In the genomic region with DNA sequence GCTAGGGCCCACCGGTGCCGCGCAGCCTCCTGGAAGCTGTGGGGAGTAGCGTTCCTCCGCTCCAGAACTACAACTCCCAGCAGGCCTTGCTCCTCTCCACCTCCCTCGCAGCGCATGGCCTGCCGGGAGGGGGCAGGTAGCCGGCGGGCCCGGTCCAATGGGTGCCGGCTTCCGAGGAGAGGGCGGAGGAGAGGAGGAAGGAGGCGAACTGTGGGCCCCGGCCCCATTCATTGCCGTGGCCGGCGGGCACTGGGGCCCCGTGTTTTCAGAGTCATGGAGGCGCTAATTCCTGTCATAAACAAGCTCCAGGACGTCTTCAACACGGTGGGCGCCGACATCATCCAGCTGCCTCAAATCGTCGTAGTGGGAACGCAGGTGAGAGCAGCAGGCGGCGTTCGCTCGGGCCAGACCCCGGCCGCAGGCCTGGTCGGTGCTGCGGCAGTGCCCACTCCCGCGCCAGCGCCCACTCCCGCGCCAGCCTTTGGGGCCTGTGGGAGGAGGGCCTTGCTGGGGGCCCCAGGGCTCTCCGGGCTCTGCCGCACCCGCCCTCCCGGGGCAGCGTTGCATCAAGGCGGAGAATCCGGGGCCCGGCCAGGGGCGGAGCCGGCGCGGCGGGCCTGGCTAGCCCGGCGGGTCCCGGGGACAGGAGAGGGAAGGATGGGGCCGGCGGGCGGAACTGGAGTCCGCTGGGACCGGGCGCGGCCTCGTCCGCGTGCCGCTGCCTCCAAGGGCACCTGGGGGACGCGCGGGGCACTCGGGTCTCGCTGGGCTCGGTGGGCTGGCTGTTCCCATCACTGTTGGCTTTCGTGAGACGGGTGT, we compare ENCODE assay signal across 1 cellular context.
TF ChIP-seq lines count a peak whose summit lies in the region.

TSS of gene DNM1L (plus strand) at position 211 of the 819 bp plus-strand sequence. CDS start at position 274, 63 bp downstream.

TF ChIP-seq in HEK293, 187 proteins besides CTCF, POLR2A, EP300 and RAD21 (continued from another document):
- TF ChIP-seq ZNF24 (tag by site-specific recombination; IDR thresholded peaks at IDR 0.05) = peak; percentile 92; the same call in 1 of the 2 replicates
- no peak for TF ChIP-seq ZNF514 (tag by site-specific recombination; IDR thresholded peaks at IDR 0.05)
- peak; percentile 87; the same call in 1 of the 2 replicates for TF ChIP-seq ZFP37 (tag by site-specific recombination; IDR thresholded peaks at IDR 0.05)
- peak; percentile 81; the same call in 1 of the 2 replicates for TF ChIP-seq ZNF501 (tag by site-specific recombination; IDR thresholded peaks at IDR 0.05)
- no peak for TF ChIP-seq ZNF112 (tag by site-specific recombination; IDR thresholded peaks at IDR 0.05)
- TF ChIP-seq ZNF510 (tag by site-specific recombination; IDR thresholded peaks at IDR 0.05; ENCODE audit: insufficient replicate concordance) = peak; percentile 20
- 0 out of 2 replicates have a peak, but pooled peaks have one; percentile 31 for TF ChIP-seq ZBTB1 (tag by site-specific recombination; IDR thresholded peaks at IDR 0.05)
- no peak for TF ChIP-seq ZNF292 (tag by site-specific recombination; IDR thresholded peaks at IDR 0.05; ENCODE audit: borderline replicate concordance, low read depth)
- TF ChIP-seq ZNF704 (tag by site-specific recombination; IDR thresholded peaks at IDR 0.05) = no peak
- 0 out of 2 replicates have a peak, but pooled peaks have one; percentile 37 for TF ChIP-seq ZNF449 (tag by site-specific recombination; IDR thresholded peaks at IDR 0.05)
- TF ChIP-seq KLF8 (tag by site-specific recombination; IDR thresholded peaks at IDR 0.05) = peak; percentile 93
- 0 out of 2 replicates have a peak, but pooled peaks have one; percentile 22 for TF ChIP-seq BCL11A (tag by site-specific recombination; IDR thresholded peaks at IDR 0.05; ENCODE audit: low read depth)
- TF ChIP-seq ZNF776 (tag by site-specific recombination; IDR thresholded peaks at IDR 0.05; ENCODE audit: borderline replicate concordance) = no peak
- TF ChIP-seq SP2 (tag by site-specific recombination; IDR thresholded peaks at IDR 0.05) = peak; percentile 83
- no peak for TF ChIP-seq TRIM28 (IDR thresholded peaks at IDR 0.05; ENCODE audit: borderline replicate concordance, low read length)
- TF ChIP-seq SP3 (tag by site-specific recombination; IDR thresholded peaks at IDR 0.05) = peak; percentile 98
- TF ChIP-seq, protein P1, sequence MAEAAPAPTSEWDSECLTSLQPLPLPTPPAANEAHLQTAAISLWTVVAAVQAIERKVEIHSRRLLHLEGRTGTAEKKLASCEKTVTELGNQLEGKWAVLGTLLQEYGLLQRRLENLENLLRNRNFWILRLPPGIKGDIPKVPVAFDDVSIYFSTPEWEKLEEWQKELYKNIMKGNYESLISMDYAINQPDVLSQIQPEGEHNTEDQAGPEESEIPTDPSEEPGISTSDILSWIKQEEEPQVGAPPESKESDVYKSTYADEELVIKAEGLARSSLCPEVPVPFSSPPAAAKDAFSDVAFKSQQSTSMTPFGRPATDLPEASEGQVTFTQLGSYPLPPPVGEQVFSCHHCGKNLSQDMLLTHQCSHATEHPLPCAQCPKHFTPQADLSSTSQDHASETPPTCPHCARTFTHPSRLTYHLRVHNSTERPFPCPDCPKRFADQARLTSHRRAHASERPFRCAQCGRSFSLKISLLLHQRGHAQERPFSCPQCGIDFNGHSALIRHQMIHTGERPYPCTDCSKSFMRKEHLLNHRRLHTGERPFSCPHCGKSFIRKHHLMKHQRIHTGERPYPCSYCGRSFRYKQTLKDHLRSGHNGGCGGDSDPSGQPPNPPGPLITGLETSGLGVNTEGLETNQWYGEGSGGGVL (tag by site-specific recombination; IDR thresholded peaks at IDR 0.05) = peak; percentile 82
- peak; percentile 88 for TF ChIP-seq SP7 (tag by site-specific recombination; IDR thresholded peaks at IDR 0.05)
- TF ChIP-seq GFI1B (tag by site-specific recombination; IDR thresholded peaks at IDR 0.05) = peak; percentile 43; the same call in 1 of the 2 replicates
